ENCODE assay signal across 16 cellular contexts in the genomic region with DNA sequence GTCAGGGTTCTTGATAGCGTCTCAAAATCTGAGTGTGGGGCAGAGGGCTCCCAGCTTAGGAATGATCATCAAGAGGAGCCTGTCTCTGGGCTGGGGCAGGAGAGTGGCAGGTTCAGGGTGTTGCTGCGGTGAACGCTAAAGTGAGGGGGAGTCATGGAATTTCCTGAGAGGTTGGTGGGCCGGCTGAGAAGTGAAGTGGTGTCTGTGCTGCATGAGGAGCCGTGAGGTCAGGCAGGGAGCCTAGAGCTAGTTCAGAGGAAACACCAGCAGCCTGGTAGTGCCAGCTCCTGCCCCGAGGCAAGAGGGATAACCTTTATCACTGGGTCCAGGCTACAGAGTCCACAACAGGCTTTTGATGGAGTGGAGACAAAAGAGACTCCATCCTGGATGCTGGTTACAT.
DNase-seq lines count a peak whose midpoint lies in the region; ATAC-seq and TF ChIP-seq lines count a peak whose summit lies in the region.
"Had no signal": no experiment of that assay in that cellular context is flagged by ENCODE, and none has a peak within 500 bp of the region (broad histone marks: within the 10 kb centered on the region; RNA-seq: fewer than 3 reads in every experiment).

No MANE protein-coding gene starts in this region.

- no peaks in the 10 kb centered on the region for H3K36me3 ChIP-seq in esophagus muscularis mucosa
- H3K36me3 ChIP-seq: HAP-1 had no signal

- peaks cover 0 to 12% (median 0%) of the 10 kb centered on the region in 4 donors for H3K27me3 ChIP-seq in esophagus muscularis mucosa

- 55% methylated on average over 6 of the region's 6 CpGs for WGBS in esophagus muscularis mucosa

- no peak overlapping the region for H3K4me3 ChIP-seq in esophagus muscularis mucosa
- H3K4me3 ChIP-seq: HAP-1 had no signal

- H3K4me1 Mint-ChIP-seq in stimulated activated naive CD8-positive, alpha-beta T cell treated with anti-CD3 and anti-CD28 coated beads, Interleukin-15, amount 100 ng/mL, for 72 hours = peaks cover 8% of the 10 kb centered on the region
- peaks cover 11% of the 10 kb centered on the region for H3K4me1 Mint-ChIP-seq in type B pancreatic cell (ENCODE audit: unreplicated experiment)
- H3K4me1 Mint-ChIP-seq: CD4-positive, alpha-beta memory T cell had no signal

- no peak for ATAC-seq in stimulated activated naive CD8-positive, alpha-beta T cell treated with anti-CD3 and anti-CD28 coated beads, Interleukin-15, amount 100 ng/mL, for 72 hours
- ATAC-seq in stimulated activated naive CD8-positive, alpha-beta T cell treated with anti-CD3 and anti-CD28 coated beads, Interleukin-15, Interleukin-2, amounts not matched to agents 100 U/mL and 50 U/mL, for 24 hours = no peak
- no peak for ATAC-seq in GM21825 (IDR thresholded peaks at IDR 0.05; ENCODE audit: unreplicated experiment)

- H3K9me3 ChIP-seq in esophagus muscularis mucosa = no peaks in the 10 kb centered on the region
- H3K9me3 ChIP-seq: HAP-1 had no signal

- peaks cover 4% of the 10 kb centered on the region for H3K36me3 Mint-ChIP-seq in type B pancreatic cell
- H3K36me3 Mint-ChIP-seq: CD4-positive, alpha-beta memory T cell had no signal

- peak overlapping the region; percentile 27 to 54 for H3K27ac Mint-ChIP-seq in stimulated activated naive CD8-positive, alpha-beta T cell treated with anti-CD3 and anti-CD28 coated beads, Interleukin-15, amount 100 ng/mL, for 72 hours
- no peak overlapping the region for H3K27ac Mint-ChIP-seq in type B pancreatic cell

- peaks cover 9% of the 10 kb centered on the region for H3K27me3 Mint-ChIP-seq in stimulated activated naive CD8-positive, alpha-beta T cell treated with anti-CD3 and anti-CD28 coated beads, Interleukin-15, amount 100 ng/mL, for 72 hours
- H3K27me3 Mint-ChIP-seq in type B pancreatic cell = peaks cover 26% of the 10 kb centered on the region

- H3K9me3 Mint-ChIP-seq in stimulated activated naive CD8-positive, alpha-beta T cell treated with anti-CD3 and anti-CD28 coated beads, Interleukin-15, amount 100 ng/mL, for 72 hours = no peaks in the 10 kb centered on the region
- no peaks in the 10 kb centered on the region for H3K9me3 Mint-ChIP-seq in type B pancreatic cell
- H3K9me3 Mint-ChIP-seq: CD4-positive, alpha-beta memory T cell had no signal

- TF ChIP-seq EP300 in esophagus muscularis mucosa (IDR thresholded peaks at IDR 0.05) = no peak

- no peak overlapping the region for H3K27ac ChIP-seq in esophagus muscularis mucosa (replicated peaks in 1 of 4)
- H3K27ac ChIP-seq: C4-2B had no signal

- no peak for DNase-seq in stimulated activated naive CD8-positive, alpha-beta T cell treated with anti-CD3 and anti-CD28 coated beads, Interleukin-15, amount 100 ng/mL, for 72 hours
- DNase-seq in stimulated activated naive CD8-positive, alpha-beta T cell treated with anti-CD3 and anti-CD28 coated beads, Interleukin-15, Interleukin-2, amounts not matched to agents 100 U/mL and 50 U/mL, for 24 hours = no peak
- peak; percentile 83 for DNase-seq in esophagus muscularis mucosa (ENCODE audit: extremely low spot score)
- DNase-seq in mesenteric fat pad (ENCODE audit: low spot score) = peak; percentile 71
- no peak for DNase-seq in type B pancreatic cell (ENCODE audit: extremely low spot score, unreplicated experiment)
- DNase-seq in stimulated activated CD4-positive, alpha-beta T cell treated with anti-CD3 and anti-CD28 coated beads, Interleukin-15, amount 100 ng/mL, for 24 hours = no peak
- DNase-seq in stimulated activated naive CD4-positive, alpha-beta T cell (lab: John Stamatoyannopoulos, UW) = no peak
- DNase-seq: ACHN; CD4-positive, alpha-beta memory T cell; DMS153; DMS79 treated with DMSO at 0.1 percent for 48 hours; EL; GOT3 had no signal

- intact Hi-C loops in esophagus muscularis mucosa (cut with DNase I) = no loop called here

- no peak for TF ChIP-seq POLR2A in esophagus muscularis mucosa (IDR thresholded peaks at IDR 0.05; ENCODE audit: low read depth)

- no peaks in the 10 kb centered on the region for H3K4me1 ChIP-seq in esophagus muscularis mucosa
- H3K4me1 ChIP-seq: HAP-1 had no signal

- no peak overlapping the region for H3K4me3 Mint-ChIP-seq in stimulated activated naive CD8-positive, alpha-beta T cell treated with anti-CD3 and anti-CD28 coated beads, Interleukin-15, amount 100 ng/mL, for 72 hours
- peak overlapping the region; percentile 14 for H3K4me3 Mint-ChIP-seq in type B pancreatic cell
- H3K4me3 Mint-ChIP-seq: CD4-positive, alpha-beta memory T cell had no signal

- TF ChIP-seq CTCF in esophagus muscularis mucosa (IDR thresholded peaks at IDR 0.05) = no peak
- TF ChIP-seq CTCF in type B pancreatic cell (conservative IDR thresholded peaks at IDR 0.05) = no peak

Comparison
In these comparisons a context has a peak if more than half of its experiments do, and no peak if none do; other contexts are left out.
1. DNase-seq: peak in esophagus muscularis mucosa (single experiment) and mesenteric fat pad (single experiment); none in stimulated activated naive CD8-positive, alpha-beta T cell treated with anti-CD3 and anti-CD28 coated beads, Interleukin-15, amount 100 ng/mL, for 72 hours (0 of 2), stimulated activated naive CD8-positive, alpha-beta T cell treated with anti-CD3 and anti-CD28 coated beads, Interleukin-15, Interleukin-2, amounts not matched to agents 100 U/mL and 50 U/mL, for 24 hours (single experiment), type B pancreatic cell (single experiment), stimulated activated CD4-positive, alpha-beta T cell treated with anti-CD3 and anti-CD28 coated beads, Interleukin-15, amount 100 ng/mL, for 24 hours (single experiment) and stimulated activated naive CD4-positive, alpha-beta T cell (0 of 6).